22 cellular contexts compared by ENCODE assay signal in the genomic region with DNA sequence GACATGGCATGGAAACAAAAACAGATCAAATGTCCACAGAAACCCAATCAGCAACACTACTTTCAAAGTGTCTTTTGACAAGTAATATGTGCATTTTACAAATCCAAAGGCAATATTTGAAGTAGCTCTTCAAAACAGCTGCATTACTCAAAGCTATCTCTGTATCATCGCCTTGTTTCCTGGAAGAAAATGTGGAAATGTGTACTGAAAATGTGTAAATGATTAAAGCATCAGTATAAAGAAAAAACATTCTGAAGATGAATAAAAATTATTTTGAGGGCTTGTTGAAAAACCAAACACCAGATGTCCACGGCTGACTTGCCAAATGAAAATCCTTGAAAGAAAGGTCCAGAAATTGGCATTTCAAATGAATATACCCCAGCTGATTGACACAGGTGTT. TPM values are rescaled to one million over a fixed set of nuclear protein-coding genes. Genes with fewer than 3 reads are reported as not detected.
"Had no signal": no experiment of that assay in that cellular context is flagged by ENCODE, and none has a peak within 500 bp of the region (broad histone marks: within the 10 kb centered on the region; RNA-seq: fewer than 3 reads in every experiment).

No MANE protein-coding gene starts in this region.

- H3K4me3 ChIP-seq: esophagus squamous epithelium, hepatocyte, lung, psoas muscle, right lobe of liver, spleen, thoracic aorta, transverse colon had no signal

- H3K4me2 ChIP-seq: hepatocyte had no signal

- H3K4me3 Mint-ChIP-seq: dendritic cell treated with granulocyte-macrophage colony-stimulating factor and Interleukin-4, amounts not matched to agents 40 ng/mL and 50 ng/mL, for 4 days; effector memory CD8-positive, alpha-beta T cell; naive thymus-derived CD4-positive, alpha-beta T cell; stimulated activated memory B cell treated with anti-CD40 and anti-IgM and Interleukin-4, amounts not matched to agents 10 μg/mL and 1 μg/mL and 100 μg/mL, for 72 hours; stimulated activated naive CD8-positive, alpha-beta T cell treated with anti-CD3 and anti-CD28 coated beads, Interleukin-15, amount 100 ng/mL, for 72 hours had no signal

- H3K9me3 Mint-ChIP-seq: dendritic cell treated with granulocyte-macrophage colony-stimulating factor and Interleukin-4, amounts not matched to agents 40 ng/mL and 50 ng/mL, for 4 days; effector memory CD8-positive, alpha-beta T cell; naive thymus-derived CD4-positive, alpha-beta T cell; stimulated activated memory B cell treated with anti-CD40 and anti-IgM and Interleukin-4, amounts not matched to agents 10 μg/mL and 1 μg/mL and 100 μg/mL, for 72 hours; stimulated activated naive CD8-positive, alpha-beta T cell treated with anti-CD3 and anti-CD28 coated beads, Interleukin-15, amount 100 ng/mL, for 72 hours had no signal

- H3K36me3 Mint-ChIP-seq: naive thymus-derived CD4-positive, alpha-beta T cell; stimulated activated memory B cell treated with anti-CD40 and anti-IgM and Interleukin-4, amounts not matched to agents 10 μg/mL and 1 μg/mL and 100 μg/mL, for 72 hours had no signal

- H3K79me2 ChIP-seq: hepatocyte had no signal

- H3K9me3 ChIP-seq: esophagus squamous epithelium, neutrophil, psoas muscle, right lobe of liver, spleen, thoracic aorta, transverse colon had no signal

- H3K27me3 Mint-ChIP-seq: effector memory CD8-positive, alpha-beta T cell; stimulated activated memory B cell treated with anti-CD40 and anti-IgM and Interleukin-4, amounts not matched to agents 10 μg/mL and 1 μg/mL and 100 μg/mL, for 72 hours had no signal

- H3K4me1 Mint-ChIP-seq: naive thymus-derived CD4-positive, alpha-beta T cell; stimulated activated naive CD8-positive, alpha-beta T cell treated with anti-CD3 and anti-CD28 coated beads, Interleukin-15, amount 100 ng/mL, for 72 hours had no signal

- H3K36me3 ChIP-seq: esophagus squamous epithelium, neutrophil, right lobe of liver, spleen, thoracic aorta, transverse colon had no signal

- H3K27me3 ChIP-seq: esophagus squamous epithelium, hepatocyte, neutrophil, right lobe of liver, transverse colon had no signal

- H3K4me1 ChIP-seq: psoas muscle, right lobe of liver, spleen had no signal

- ATAC-seq: effector memory CD8-positive, alpha-beta T cell; left colon; left ventricle myocardium superior; naive thymus-derived CD4-positive, alpha-beta T cell; psoas muscle; right lobe of liver; stimulated activated memory B cell treated with anti-CD40 and anti-IgM and Interleukin-4, amounts not matched to agents 10 μg/mL and 1 μg/mL and 100 μg/mL, for 72 hours; stimulated activated naive CD8-positive, alpha-beta T cell treated with anti-CD3 and anti-CD28 coated beads, Interleukin-15, amount 100 ng/mL, for 72 hours had no signal

- H3K27ac Mint-ChIP-seq: dendritic cell treated with granulocyte-macrophage colony-stimulating factor and Interleukin-4, amounts not matched to agents 40 ng/mL and 50 ng/mL, for 4 days; effector memory CD8-positive, alpha-beta T cell; naive thymus-derived CD4-positive, alpha-beta T cell; stimulated activated memory B cell treated with anti-CD40 and anti-IgM and Interleukin-4, amounts not matched to agents 10 μg/mL and 1 μg/mL and 100 μg/mL, for 72 hours; stimulated activated naive CD8-positive, alpha-beta T cell treated with anti-CD3 and anti-CD28 coated beads, Interleukin-15, amount 100 ng/mL, for 72 hours had no signal

- H2AFZ ChIP-seq: hepatocyte had no signal

- H3K27ac ChIP-seq: esophagus squamous epithelium, hepatocyte, neutrophil, psoas muscle, right lobe of liver, spleen, thoracic aorta, transverse colon had no signal

- DNase-seq: effector memory CD8-positive, alpha-beta T cell; esophagus squamous epithelium; foreskin melanocyte; head of caudate nucleus; left colon; left ventricle myocardium superior; naive thymus-derived CD4-positive, alpha-beta T cell; psoas muscle; retina; right lobe of liver; spleen; stimulated activated CD4-positive, alpha-beta T cell treated with anti-CD3 and anti-CD28 coated beads, Interleukin-15, amount 100 ng/mL, for 24 hours; stimulated activated CD4-positive, alpha-beta T cell treated with anti-CD3 and anti-CD28 coated beads, Interleukin-1b, Interleukin-23, amount 100 ng/mL, for 48 hours; stimulated activated CD4-positive, alpha-beta T cell treated with anti-CD3 and anti-CD28 coated beads, Interleukin-4, amount 100 ng/mL, for 24 hours; stimulated activated naive CD8-positive, alpha-beta T cell treated with anti-CD3 and anti-CD28 coated beads, Interleukin-15, amount 100 ng/mL, for 72 hours; transverse colon had no signal

RNA-seq across cellular contexts. Expression of a gene that starts 16.5 kb away (rescaled TPM):
- polyA plus RNA-seq: naive thymus-derived CD4-positive, alpha-beta T cell had no signal
